1 cellular context compared by ENCODE assay signal in genomic region chr20:45993197-45993951, GRCh38.
A peak's percentile ranks its signal among the peaks of the same experiment; 100 is the strongest.
TF ChIP-seq lines count a peak whose summit lies in the region.

No MANE protein-coding gene starts in this region.

TF ChIP-seq in HepG2, 621 proteins besides CTCF, POLR2A, EP300 and RAD21:
- TF ChIP-seq CEBPB (IDR thresholded peaks at IDR 0.05; ENCODE audit: borderline replicate concordance, low read depth, low read length) (peak; percentile 84; the same call in 1 of the 2 replicates), SAP130 (CRISPR knock-in tag; IDR thresholded peaks at IDR 0.05; ENCODE audit: low read depth) (peak; percentile 30; the same call in 1 of the 2 replicates), ISX (CRISPR knock-in tag; conservative IDR thresholded peaks at IDR 0.05) (no peak), SOX6 (IDR thresholded peaks at IDR 0.05) (no peak), SOX6 (CRISPR knock-in tag; IDR thresholded peaks at IDR 0.05) (0 out of 2 replicates have a peak, but pooled peaks have one; percentile 17), FOSL2 (CRISPR knock-in tag; IDR thresholded peaks at IDR 0.05) (peak; percentile 53; the same call in 1 of the 2 replicates), HMG20A (CRISPR knock-in tag; IDR thresholded peaks at IDR 0.05; ENCODE audit: borderline replicate concordance) (0 out of 2 replicates have a peak, but pooled peaks have one; percentile 26), ZNF292 (CRISPR knock-in tag; IDR thresholded peaks at IDR 0.05; ENCODE audit: borderline replicate concordance, low read depth) (peak; percentile 52; the same call in 1 of the 2 replicates), SALL1 (CRISPR knock-in tag; IDR thresholded peaks at IDR 0.05) (peak; percentile 37; the same call in 1 of the 2 replicates), XRCC5 (optimal IDR thresholded peaks at IDR 0.05; ENCODE audit: low read length) (peak; percentile 76), JUN (CRISPR knock-in tag; IDR thresholded peaks at IDR 0.05) (0 out of 2 replicates have a peak, but pooled peaks have one; percentile 35), ZNF782 (CRISPR knock-in tag; IDR thresholded peaks at IDR 0.05; ENCODE audit: borderline replicate concordance) (0 out of 2 replicates have a peak, but pooled peaks have one; percentile 59), HNRNPLL (IDR thresholded peaks at IDR 0.05; ENCODE audit: low read depth, low read length, poor library complexity, severe bottlenecking) (no peak), NR2F6 (IDR thresholded peaks at IDR 0.05) (peak; percentile 51; the same call in 1 of the 2 replicates), NR2F6 (CRISPR knock-in tag; IDR thresholded peaks at IDR 0.05) (0 out of 2 replicates have a peak, but pooled peaks have one; percentile 6), ZNF724P (CRISPR knock-in tag; IDR thresholded peaks at IDR 0.05; ENCODE audit: borderline replicate concordance) (no peak), PCBP1 (IDR thresholded peaks at IDR 0.05; ENCODE audit: borderline replicate concordance, low read depth, low read length) (peak; percentile 69; the same call in 1 of the 2 replicates), CENPX (CRISPR knock-in tag; IDR thresholded peaks at IDR 0.05) (no peak), NR2C2 (CRISPR knock-in tag; IDR thresholded peaks at IDR 0.05; ENCODE audit: borderline replicate concordance) (peak; percentile 46), ZSCAN25 (CRISPR knock-in tag; IDR thresholded peaks at IDR 0.05) (peak; percentile 62; the same call in 1 of the 2 replicates), NR2F1 (CRISPR knock-in tag; IDR thresholded peaks at IDR 0.05) (peak in 1 of 2 experiments; percentile 59; a peak in 2 of 4 replicates), GPN1 (CRISPR knock-in tag; IDR thresholded peaks at IDR 0.05; ENCODE audit: borderline replicate concordance) (no peak), HNRNPK (IDR thresholded peaks at IDR 0.05; ENCODE audit: low read depth, low read length, poor library complexity, severe bottlenecking) (peak; percentile 62), ZMYM3 (CRISPR knock-in tag; IDR thresholded peaks at IDR 0.05) (0 out of 2 replicates have a peak, but pooled peaks have one; percentile 35), PCBP2 (optimal IDR thresholded peaks at IDR 0.05; ENCODE audit: low read depth, low read length, poor library complexity, severe bottlenecking) (peak; percentile 82), ZNF883 (CRISPR knock-in tag; IDR thresholded peaks at IDR 0.05; ENCODE audit: not compliant biosample characterization) (peak; percentile 36), KLF11 (CRISPR knock-in tag; IDR thresholded peaks at IDR 0.05) (no peak), PITX1 (CRISPR knock-in tag; IDR thresholded peaks at IDR 0.05) (0 out of 2 replicates have a peak, but pooled peaks have one; percentile 24), CEBPG (CRISPR knock-in tag; IDR thresholded peaks at IDR 0.05) (peak; percentile 70), KLF15 (CRISPR knock-in tag; IDR thresholded peaks at IDR 0.05; ENCODE audit: borderline replicate concordance) (no peak), HNF1A (IDR thresholded peaks at IDR 0.05; ENCODE audit: low read depth) (no peak), HNF1A (CRISPR knock-in tag; IDR thresholded peaks at IDR 0.05; ENCODE audit: borderline replicate concordance) (0 out of 2 replicates have a peak, but pooled peaks have one; percentile 20), RARA (CRISPR knock-in tag; IDR thresholded peaks at IDR 0.05) (no peak), IRF1 (CRISPR knock-in tag; IDR thresholded peaks at IDR 0.05; ENCODE audit: low read depth) (no peak), HOXA3 (CRISPR knock-in tag; IDR thresholded peaks at IDR 0.05) (no peak)
- TF ChIP-seq, protein P1, sequence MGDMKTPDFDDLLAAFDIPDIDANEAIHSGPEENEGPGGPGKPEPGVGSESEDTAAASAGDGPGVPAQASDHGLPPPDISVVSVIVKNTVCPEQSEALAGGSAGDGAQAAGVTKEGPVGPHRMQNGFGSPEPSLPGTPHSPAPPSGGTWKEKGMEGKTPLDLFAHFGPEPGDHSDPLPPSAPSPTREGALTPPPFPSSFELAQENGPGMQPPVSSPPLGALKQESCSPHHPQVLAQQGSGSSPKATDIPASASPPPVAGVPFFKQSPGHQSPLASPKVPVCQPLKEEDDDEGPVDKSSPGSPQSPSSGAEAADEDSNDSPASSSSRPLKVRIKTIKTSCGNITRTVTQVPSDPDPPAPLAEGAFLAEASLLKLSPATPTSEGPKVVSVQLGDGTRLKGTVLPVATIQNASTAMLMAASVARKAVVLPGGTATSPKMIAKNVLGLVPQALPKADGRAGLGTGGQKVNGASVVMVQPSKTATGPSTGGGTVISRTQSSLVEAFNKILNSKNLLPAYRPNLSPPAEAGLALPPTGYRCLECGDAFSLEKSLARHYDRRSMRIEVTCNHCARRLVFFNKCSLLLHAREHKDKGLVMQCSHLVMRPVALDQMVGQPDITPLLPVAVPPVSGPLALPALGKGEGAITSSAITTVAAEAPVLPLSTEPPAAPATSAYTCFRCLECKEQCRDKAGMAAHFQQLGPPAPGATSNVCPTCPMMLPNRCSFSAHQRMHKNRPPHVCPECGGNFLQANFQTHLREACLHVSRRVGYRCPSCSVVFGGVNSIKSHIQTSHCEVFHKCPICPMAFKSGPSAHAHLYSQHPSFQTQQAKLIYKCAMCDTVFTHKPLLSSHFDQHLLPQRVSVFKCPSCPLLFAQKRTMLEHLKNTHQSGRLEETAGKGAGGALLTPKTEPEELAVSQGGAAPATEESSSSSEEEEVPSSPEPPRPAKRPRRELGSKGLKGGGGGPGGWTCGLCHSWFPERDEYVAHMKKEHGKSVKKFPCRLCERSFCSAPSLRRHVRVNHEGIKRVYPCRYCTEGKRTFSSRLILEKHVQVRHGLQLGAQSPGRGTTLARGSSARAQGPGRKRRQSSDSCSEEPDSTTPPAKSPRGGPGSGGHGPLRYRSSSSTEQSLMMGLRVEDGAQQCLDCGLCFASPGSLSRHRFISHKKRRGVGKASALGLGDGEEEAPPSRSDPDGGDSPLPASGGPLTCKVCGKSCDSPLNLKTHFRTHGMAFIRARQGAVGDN (CRISPR knock-in tag; IDR thresholded peaks at IDR 0.05): peak; percentile 41
- TF ChIP-seq, protein P2, sequence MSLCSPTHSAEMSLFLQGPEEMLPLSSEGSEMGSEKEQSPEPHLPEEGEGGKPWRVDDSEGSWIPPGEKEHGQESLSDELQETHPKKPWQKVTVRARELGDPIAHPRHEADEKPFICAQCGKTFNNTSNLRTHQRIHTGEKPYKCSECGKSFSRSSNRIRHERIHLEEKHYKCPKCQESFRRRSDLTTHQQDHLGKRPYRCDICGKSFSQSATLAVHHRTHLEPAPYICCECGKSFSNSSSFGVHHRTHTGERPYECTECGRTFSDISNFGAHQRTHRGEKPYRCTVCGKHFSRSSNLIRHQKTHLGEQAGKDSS (CRISPR knock-in tag; IDR thresholded peaks at IDR 0.05; ENCODE audit: borderline replicate concordance, low read depth): peak; percentile 58; the same call in 1 of the 2 replicates
- TF ChIP-seq, protein P3, sequence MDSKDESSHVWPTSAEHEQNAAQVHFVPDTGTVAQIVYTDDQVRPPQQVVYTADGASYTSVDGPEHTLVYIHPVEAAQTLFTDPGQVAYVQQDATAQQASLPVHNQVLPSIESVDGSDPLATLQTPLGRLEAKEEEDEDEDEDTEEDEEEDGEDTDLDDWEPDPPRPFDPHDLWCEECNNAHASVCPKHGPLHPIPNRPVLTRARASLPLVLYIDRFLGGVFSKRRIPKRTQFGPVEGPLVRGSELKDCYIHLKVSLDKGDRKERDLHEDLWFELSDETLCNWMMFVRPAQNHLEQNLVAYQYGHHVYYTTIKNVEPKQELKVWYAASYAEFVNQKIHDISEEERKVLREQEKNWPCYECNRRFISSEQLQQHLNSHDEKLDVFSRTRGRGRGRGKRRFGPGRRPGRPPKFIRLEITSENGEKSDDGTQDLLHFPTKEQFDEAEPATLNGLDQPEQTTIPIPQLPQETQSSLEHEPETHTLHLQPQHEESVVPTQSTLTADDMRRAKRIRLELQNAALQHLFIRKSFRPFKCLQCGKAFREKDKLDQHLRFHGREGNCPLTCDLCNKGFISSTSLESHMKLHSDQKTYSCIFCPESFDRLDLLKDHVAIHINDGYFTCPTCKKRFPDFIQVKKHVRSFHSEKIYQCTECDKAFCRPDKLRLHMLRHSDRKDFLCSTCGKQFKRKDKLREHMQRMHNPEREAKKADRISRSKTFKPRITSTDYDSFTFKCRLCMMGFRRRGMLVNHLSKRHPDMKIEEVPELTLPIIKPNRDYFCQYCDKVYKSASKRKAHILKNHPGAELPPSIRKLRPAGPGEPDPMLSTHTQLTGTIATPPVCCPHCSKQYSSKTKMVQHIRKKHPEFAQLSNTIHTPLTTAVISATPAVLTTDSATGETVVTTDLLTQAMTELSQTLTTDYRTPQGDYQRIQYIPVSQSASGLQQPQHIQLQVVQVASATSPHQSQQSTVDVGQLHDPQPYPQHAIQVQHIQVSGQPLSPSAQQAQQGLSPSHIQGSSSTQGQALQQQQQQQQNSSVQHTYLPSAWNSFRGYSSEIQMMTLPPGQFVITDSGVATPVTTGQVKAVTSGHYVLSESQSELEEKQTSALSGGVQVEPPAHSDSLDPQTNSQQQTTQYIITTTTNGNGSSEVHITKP (CRISPR knock-in tag; IDR thresholded peaks at IDR 0.05; ENCODE audit: low read depth): peak; percentile 46; the same call in 1 of the 2 replicates
- TF ChIP-seq, protein P4, sequence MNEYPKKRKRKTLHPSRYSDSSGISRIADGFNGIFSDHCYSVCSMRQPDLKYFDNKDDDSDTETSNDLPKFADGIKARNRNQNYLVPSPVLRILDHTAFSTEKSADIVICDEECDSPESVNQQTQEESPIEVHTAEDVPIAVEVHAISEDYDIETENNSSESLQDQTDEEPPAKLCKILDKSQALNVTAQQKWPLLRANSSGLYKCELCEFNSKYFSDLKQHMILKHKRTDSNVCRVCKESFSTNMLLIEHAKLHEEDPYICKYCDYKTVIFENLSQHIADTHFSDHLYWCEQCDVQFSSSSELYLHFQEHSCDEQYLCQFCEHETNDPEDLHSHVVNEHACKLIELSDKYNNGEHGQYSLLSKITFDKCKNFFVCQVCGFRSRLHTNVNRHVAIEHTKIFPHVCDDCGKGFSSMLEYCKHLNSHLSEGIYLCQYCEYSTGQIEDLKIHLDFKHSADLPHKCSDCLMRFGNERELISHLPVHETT (CRISPR knock-in tag; conservative IDR thresholded peaks at IDR 0.05): no peak
